7 cellular contexts compared by ENCODE assay signal in the genomic region with DNA sequence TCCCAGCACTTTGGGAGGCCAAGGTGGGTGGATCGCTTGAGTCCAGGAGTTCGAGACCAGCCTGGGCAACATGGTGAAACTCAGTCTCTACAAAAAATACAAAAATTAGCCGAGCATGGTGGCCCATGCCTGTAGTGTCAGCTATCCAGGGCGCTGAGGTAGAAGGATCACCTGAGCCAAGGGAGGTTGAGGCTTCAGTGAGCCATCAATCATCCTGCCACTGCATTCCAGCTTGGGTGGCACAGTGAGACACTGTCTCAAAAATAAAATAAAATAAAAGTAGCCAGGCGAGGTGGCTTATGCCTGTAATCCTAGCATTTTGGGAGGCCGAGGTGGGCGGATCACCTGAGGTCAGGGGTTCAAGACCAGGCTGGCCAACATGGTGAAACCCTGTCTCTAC. TPM values are rescaled to one million over a fixed set of nuclear protein-coding genes. Genes with fewer than 3 reads are reported as not detected.
DNase-seq lines count a peak whose midpoint lies in the region; TF ChIP-seq lines count a peak whose summit lies in the region.
"Not testable (repeated sequence)": the region's sequence is repeated elsewhere in the genome, so short reads cannot be mapped to it uniquely, and the experiment has no call there.

No MANE protein-coding gene starts in this region.

- POLR2A ChIA-PET in RWPE1 (lab: Yijun Ruan, JAX; ENCODE audit: low non-redundant PET), result not testable (repeated sequence)

- TF ChIP-seq POLR2A in esophagus squamous epithelium (IDR thresholded peaks at IDR 0.05); stomach (IDR thresholded peaks at IDR 0.05): not testable (repeated sequence)

- not testable (repeated sequence) for H3K4me3 ChIP-seq in BLaER1; HL-60 (replicated peaks; ENCODE audit: insufficient read depth, low read length); colonic mucosa; esophagus squamous epithelium; muscle layer of colon (ENCODE audit: low read depth in 1 of 2, low read length in 2 of 2); stomach

- H4K20me1 ChIP-seq in BLaER1, result not testable (repeated sequence)

- not testable (repeated sequence) for H3K9me3 ChIP-seq in BLaER1; colonic mucosa; esophagus squamous epithelium; muscle layer of colon (ENCODE audit: low read length); stomach

- TF ChIP-seq EP300 in stomach (IDR thresholded peaks at IDR 0.05), result not testable (repeated sequence)

- not testable (repeated sequence) for H3K9ac ChIP-seq in BLaER1; colonic mucosa (ENCODE audit: low read depth in 2 of 2, low read length in 2 of 2); muscle layer of colon (ENCODE audit: low read length)

- not testable (repeated sequence) for H3K36me3 ChIP-seq in BLaER1; colonic mucosa; esophagus squamous epithelium; muscle layer of colon (ENCODE audit: insufficient read depth, low read length); stomach

- TF ChIP-seq CTCF in HL-60 (IDR thresholded peaks at IDR 0.05; ENCODE audit: insufficient read depth, low read length); RWPE1 (conservative IDR thresholded peaks at IDR 0.05; ENCODE audit: low read depth); colonic mucosa (IDR thresholded peaks at IDR 0.05); esophagus squamous epithelium (IDR thresholded peaks at IDR 0.05); stomach (IDR thresholded peaks at IDR 0.05): not testable (repeated sequence)

- peak overlapping the region; percentile 97 for H3K4me2 ChIP-seq in BLaER1

- H3K27ac ChIP-seq in BLaER1 (peak overlapping the region; percentile 98), HL-60 (replicated peaks) (peak overlapping the region; percentile 49), RWPE1 (peak overlapping the region; percentile 98), colonic mucosa (peak overlapping the region; percentile 85), esophagus squamous epithelium (peak overlapping the region; percentile 92 to 99 (median 97)), muscle layer of colon (ENCODE audit: low read depth, low read length) (peak overlapping the region; percentile 23), stomach (peak overlapping the region in 3 of 5 donors; percentile 1 to 80 (median 22))

- CTCF ChIA-PET in RWPE1 (lab: Yijun Ruan, JAX), result not testable (repeated sequence)

- intact Hi-C loops in colonic mucosa (cut with DNase I); esophagus squamous epithelium (cut with DNase I); stomach (cut with DNase I; ENCODE audit: low total_unique reads): not testable (repeated sequence)

- H3K4me1 ChIP-seq in BLaER1 (peaks cover 90% of the 10 kb centered on the region), colonic mucosa (peaks cover 40% of the 10 kb centered on the region), esophagus squamous epithelium (peaks cover 49 to 100% (median 80%) of the 10 kb centered on the region in 3 donors), muscle layer of colon (ENCODE audit: insufficient read depth, low read length) (peaks cover 57% of the 10 kb centered on the region), stomach (peaks cover 48 to 95% (median 78%) of the 10 kb centered on the region in 4 donors)

- WGBS in esophagus squamous epithelium, 2 donors, result 69 to 77% methylated on average over 6 to 7 of the region's 7 CpGs
- WGBS in stomach, 5 donors, result 90 to 98% (median 93%) methylated on average over 7 of the region's 7 CpGs

- not testable (repeated sequence) for H3K27me3 ChIP-seq in BLaER1; HL-60 (ENCODE audit: insufficient read depth, poor library complexity, severe bottlenecking); colonic mucosa; esophagus squamous epithelium; muscle layer of colon (ENCODE audit: control insufficient read depth in 1 of 2, insufficient read depth in 2 of 2, low read length in 2 of 2); stomach

- not testable (repeated sequence) for DNase-seq in HL-60 (ENCODE audit: low read depth in 1 of 2, low spot score in 1 of 2); RWPE1 (ENCODE audit: low spot score); colonic mucosa; esophagus squamous epithelium (lab: John Stamatoyannopoulos, UW); stomach

RNA-seq across cellular contexts. Expression of gene SEMA4B, which starts 13.1 kb away (rescaled TPM):
- total RNA-seq in colonic mucosa (100 to 1,000 TPM; 102 to 141 TPM), esophagus squamous epithelium (100 to 1,000 TPM in 3 of 4 donors, 10 to 100 TPM in 1; 87.9 to 209 (median 136) TPM), stomach (100 to 1,000 TPM in 1 of 5 donors, 10 to 100 TPM in 4; 37.9 to 199 (median 54.0) TPM)
- polyA plus RNA-seq in stomach, result 10 to 100 TPM; 11.3 to 81.4 (median 17.2) TPM

RNA-seq across cellular contexts. Expression of gene CIB1, which starts 45.7 kb away (rescaled TPM):
- total RNA-seq in colonic mucosa, result 100 to 1,000 TPM; 212 to 216 TPM
- 10 to 100 TPM; 44.2 to 58.9 (median 45.9) TPM for total RNA-seq in esophagus squamous epithelium
- total RNA-seq in stomach, result 100 to 1,000 TPM in 1 of 5 donors, 10 to 100 TPM in 4; 27.4 to 166 (median 36.6) TPM
- polyA plus RNA-seq in stomach, result 100 to 1,000 TPM; 128 to 206 (median 158) TPM

RNA-seq across cellular contexts. Expression of gene GDPGP1, which starts 45.9 kb away (rescaled TPM):
- total RNA-seq in colonic mucosa (10 to 100 TPM; 14.4 to 18.6 TPM), esophagus squamous epithelium (1 to 10 TPM; 4.7 to 8.4 (median 5.5) TPM), stomach (10 to 100 TPM in 1 of 5 donors, 1 to 10 TPM in 2, under 1 TPM in 1, not detected in 1; under 0.01 to 26.6 (median 5.9) TPM)
- 1 to 10 TPM in 2 of 3 donors, under 1 TPM in 1; 0.92 to 3.2 (median 2.4) TPM for polyA plus RNA-seq in stomach

Comparison
In these comparisons a context has a peak if more than half of its experiments do, and no peak if none do; other contexts are left out.
1. H3K27ac ChIP-seq: peak in every context shown above with its lines; median percentile 98 in BLaER1; 98 in RWPE1; 97 in esophagus squamous epithelium; 85 in colonic mucosa; 49 in HL-60; 23 in muscle layer of colon; 22 in stomach.